In genomic region chr4:73676881-73677323, GRCh38 we compare ENCODE assay signal across 9 cellular contexts. TPM values are rescaled to one million over a fixed set of nuclear protein-coding genes. Genes with fewer than 3 reads are reported as not detected.
A peak's percentile ranks its signal among the peaks of the same experiment; 100 is the strongest.
DNase-seq lines count a peak whose midpoint lies in the region; ATAC-seq and TF ChIP-seq lines count a peak whose summit lies in the region.
"Had no signal": no experiment of that assay in that cellular context is flagged by ENCODE, and none has a peak within 500 bp of the region (broad histone marks: within the 10 kb centered on the region; RNA-seq: fewer than 3 reads in every experiment).

No MANE protein-coding gene starts in this region.

- TF ChIP-seq POLR2A in ovary (IDR thresholded peaks at IDR 0.05) = no peak

- no peaks in the 10 kb centered on the region for H3K36me3 Mint-ChIP-seq in HFFc6 (ENCODE audit: low read depth)

- 16 to 27% (median 27%) methylated on average over 5 of the region's 5 CpGs for WGBS in ovary, 3 donors

- TF ChIP-seq EP300 in ovary (IDR thresholded peaks at IDR 0.05) = no peak

- DNase-seq in SHP77 treated with DMSO at 0.1 percent for 48 hours (lab: John Stamatoyannopoulos, UW) = peak; percentile 64
- DNase-seq in ovary = peak in 4 of 5 donors; percentile 52 to 68 (median 60)
- no peak for DNase-seq in ecto neural progenitor cell (ENCODE audit: low spot score)
- no peak for DNase-seq in NCI-H2227 treated with DMSO at 0.1 percent for 48 hours (lab: John Stamatoyannopoulos, UW)
- DNase-seq in DMS 273 (lab: John Stamatoyannopoulos, UW; ENCODE audit: unreplicated experiment) = no peak
- DNase-seq in HFFc6 = no peak
- DNase-seq: activated CD4-positive, alpha-beta T cell treated with anti-CD3 and anti-CD28 coated beads, Interleukin-2, amount 50 U/mL, for 4 hours had no signal

- ATAC-seq in GM19438 (IDR thresholded peaks at IDR 0.05; ENCODE audit: low read depth, unreplicated experiment) (peak; percentile 92), HG03354 (IDR thresholded peaks at IDR 0.05; ENCODE audit: poor library complexity, severe bottlenecking, unreplicated experiment) (peak; percentile 94)

- no peaks in the 10 kb centered on the region for H3K27me3 ChIP-seq in ovary

- intact Hi-C loops in ovary (cut with DNase I) = no loop called here

- no peaks in the 10 kb centered on the region for H3K27me3 Mint-ChIP-seq in HFFc6 (ENCODE audit: insufficient read depth)

- H3K4me3 ChIP-seq in ovary = no peak overlapping the region

- no peaks in the 10 kb centered on the region for H3K9me3 ChIP-seq in ovary

- H3K27ac Mint-ChIP-seq in HFFc6 = no peak overlapping the region

- no peaks in the 10 kb centered on the region for H3K9me3 Mint-ChIP-seq in HFFc6

- TF ChIP-seq CTCF in ovary (IDR thresholded peaks at IDR 0.05) (no peak), HFFc6 (IDR thresholded peaks at IDR 0.05) (no peak)

- no peaks in the 10 kb centered on the region for H3K36me3 ChIP-seq in ovary

- H3K4me1 Mint-ChIP-seq in HFFc6 (ENCODE audit: low read depth) = peaks cover 49% of the 10 kb centered on the region

- H3K27ac ChIP-seq in ovary = no peak overlapping the region

- H3K4me3 Mint-ChIP-seq in HFFc6 = no peak overlapping the region

- peaks cover 1% of the 10 kb centered on the region for H3K4me1 ChIP-seq in ovary (ENCODE audit: insufficient read depth)

RNA-seq across cellular contexts. Expression of gene RASSF6, which starts 56.7 kb away (rescaled TPM):
- total RNA-seq in ovary = 1 to 10 TPM in 3 of 7 donors, under 1 TPM in 4; 0.38 to 1.6 (median 0.97) TPM
- polyA plus RNA-seq in ovary = 1 to 10 TPM in 1 of 2 donors, under 1 TPM in 1; 0.85 to 1.0 TPM
- total RNA-seq in HFFc6 (2021; fragmentation: NEBNext Ultra II Directional; extraction: Animal tissue kit (Norgen Biotek cat#: 25700)) = not detected

Comparison
In these comparisons a context has a peak if more than half of its experiments do, and no peak if none do; other contexts are left out.
1. DNase-seq: peak in SHP77 treated with DMSO at 0.1 percent for 48 hours (single experiment) and ovary (4 of 5); none in ecto neural progenitor cell (single experiment), NCI-H2227 treated with DMSO at 0.1 percent for 48 hours (single experiment), DMS 273 (single experiment) and HFFc6 (single experiment).